Comparison of ENCODE assay signal across 9 cellular contexts in genomic region chr6:137389150-137389664, GRCh38.
DNase-seq lines count a peak whose midpoint lies in the region; ATAC-seq and TF ChIP-seq lines count a peak whose summit lies in the region.
"Had no signal": no experiment of that assay in that cellular context is flagged by ENCODE, and none has a peak within 500 bp of the region (broad histone marks: within the 10 kb centered on the region; RNA-seq: fewer than 3 reads in every experiment).

No MANE protein-coding gene starts in this region.

- H3K4me3 ChIP-seq in choroid plexus epithelial cell (ENCODE audit: low read depth, low read length), result no peak overlapping the region
- H3K4me3 ChIP-seq: heart right ventricle had no signal

- ATAC-seq in GM18517 (IDR thresholded peaks at IDR 0.05; ENCODE audit: unreplicated experiment), result peak; percentile 79
- ATAC-seq in HG03460 (IDR thresholded peaks at IDR 0.05; ENCODE audit: unreplicated experiment), result peak; percentile 88

- DNase-seq in activated CD4-positive, CD25-positive, alpha-beta regulatory T cell (lab: John Stamatoyannopoulos, UW), result peak; percentile 5 to 21 (median 15)
- DNase-seq in choroid plexus epithelial cell (ENCODE audit: low read depth) (peak; percentile 64), cerebellum (ENCODE audit: low spot score) (no peak), H4 (ENCODE audit: low spot score) (no peak), NCI-H1105 (lab: John Stamatoyannopoulos, UW) (no peak)
- DNase-seq in stimulated activated CD8-positive, alpha-beta memory T cell treated with anti-CD3 and anti-CD28 coated beads, Interleukin-15, amount 100 ng/mL, for 1 hour (ENCODE audit: low read depth), result peak; percentile 35
- DNase-seq: heart right ventricle had no signal

- TF ChIP-seq CTCF in choroid plexus epithelial cell (conservative IDR thresholded peaks at IDR 0.05; ENCODE audit: low read depth, low read length), result no peak

Comparison
In these comparisons a context has a peak if more than half of its experiments do, and no peak if none do; other contexts are left out.
1. DNase-seq: peak in activated CD4-positive, CD25-positive, alpha-beta regulatory T cell (4 of 4), choroid plexus epithelial cell (single experiment) and stimulated activated CD8-positive, alpha-beta memory T cell treated with anti-CD3 and anti-CD28 coated beads, Interleukin-15, amount 100 ng/mL, for 1 hour (single experiment); none in cerebellum (single experiment), H4 (single experiment) and NCI-H1105 (single experiment).